1 cellular context compared by ENCODE assay signal in genomic region chr3:81300324-81300927, GRCh38.
A peak's percentile ranks its signal among the peaks of the same experiment; 100 is the strongest.
TF ChIP-seq lines count a peak whose summit lies in the region.

No MANE protein-coding gene starts in this region.

TF ChIP-seq in HepG2, 621 proteins besides CTCF, POLR2A, EP300 and RAD21 (continued from another document and continues in another):
- TF ChIP-seq, protein P1, sequence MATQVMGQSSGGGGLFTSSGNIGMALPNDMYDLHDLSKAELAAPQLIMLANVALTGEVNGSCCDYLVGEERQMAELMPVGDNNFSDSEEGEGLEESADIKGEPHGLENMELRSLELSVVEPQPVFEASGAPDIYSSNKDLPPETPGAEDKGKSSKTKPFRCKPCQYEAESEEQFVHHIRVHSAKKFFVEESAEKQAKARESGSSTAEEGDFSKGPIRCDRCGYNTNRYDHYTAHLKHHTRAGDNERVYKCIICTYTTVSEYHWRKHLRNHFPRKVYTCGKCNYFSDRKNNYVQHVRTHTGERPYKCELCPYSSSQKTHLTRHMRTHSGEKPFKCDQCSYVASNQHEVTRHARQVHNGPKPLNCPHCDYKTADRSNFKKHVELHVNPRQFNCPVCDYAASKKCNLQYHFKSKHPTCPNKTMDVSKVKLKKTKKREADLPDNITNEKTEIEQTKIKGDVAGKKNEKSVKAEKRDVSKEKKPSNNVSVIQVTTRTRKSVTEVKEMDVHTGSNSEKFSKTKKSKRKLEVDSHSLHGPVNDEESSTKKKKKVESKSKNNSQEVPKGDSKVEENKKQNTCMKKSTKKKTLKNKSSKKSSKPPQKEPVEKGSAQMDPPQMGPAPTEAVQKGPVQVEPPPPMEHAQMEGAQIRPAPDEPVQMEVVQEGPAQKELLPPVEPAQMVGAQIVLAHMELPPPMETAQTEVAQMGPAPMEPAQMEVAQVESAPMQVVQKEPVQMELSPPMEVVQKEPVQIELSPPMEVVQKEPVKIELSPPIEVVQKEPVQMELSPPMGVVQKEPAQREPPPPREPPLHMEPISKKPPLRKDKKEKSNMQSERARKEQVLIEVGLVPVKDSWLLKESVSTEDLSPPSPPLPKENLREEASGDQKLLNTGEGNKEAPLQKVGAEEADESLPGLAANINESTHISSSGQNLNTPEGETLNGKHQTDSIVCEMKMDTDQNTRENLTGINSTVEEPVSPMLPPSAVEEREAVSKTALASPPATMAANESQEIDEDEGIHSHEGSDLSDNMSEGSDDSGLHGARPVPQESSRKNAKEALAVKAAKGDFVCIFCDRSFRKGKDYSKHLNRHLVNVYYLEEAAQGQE (IDR thresholded peaks at IDR 0.05; ENCODE audit: borderline replicate concordance in 1 of 2, low read depth in 1 of 2, low read length in 2 of 2): peak in 1 of 2 experiments; percentile 84; a peak in 2 of 4 replicates
- TF ChIP-seq SP4 (CRISPR knock-in tag; IDR thresholded peaks at IDR 0.05): peak; percentile 38; the same call in 1 of the 2 replicates
- TF ChIP-seq ZFP37 (CRISPR knock-in tag; IDR thresholded peaks at IDR 0.05; ENCODE audit: borderline replicate concordance): 0 out of 2 replicates have a peak, but pooled peaks have one; percentile 66
- no peak for TF ChIP-seq PLRG1 (conservative IDR thresholded peaks at IDR 0.05)
- 0 out of 2 replicates have a peak, but pooled peaks have one; percentile 49 for TF ChIP-seq ZNF772 (CRISPR knock-in tag; IDR thresholded peaks at IDR 0.05)
- TF ChIP-seq HMGXB4 (CRISPR knock-in tag; IDR thresholded peaks at IDR 0.05; ENCODE audit: borderline replicate concordance in 1 of 2, low read depth in 1 of 2): no peak
- no peak for TF ChIP-seq ZNF883 (CRISPR knock-in tag; IDR thresholded peaks at IDR 0.05; ENCODE audit: not compliant biosample characterization)
- TF ChIP-seq ZBTB43 (CRISPR knock-in tag; conservative IDR thresholded peaks at IDR 0.05): peak; percentile 86
- peak; percentile 97 for TF ChIP-seq REPIN1 (CRISPR knock-in tag; IDR thresholded peaks at IDR 0.05; ENCODE audit: borderline replicate concordance, low read depth)
- no peak for TF ChIP-seq ZBTB4 (CRISPR knock-in tag; IDR thresholded peaks at IDR 0.05; ENCODE audit: borderline replicate concordance)
- TF ChIP-seq CSRNP1 (CRISPR knock-in tag; IDR thresholded peaks at IDR 0.05): peak; percentile 59; the same call in 1 of the 2 replicates
- no peak for TF ChIP-seq ZNF326 (CRISPR knock-in tag; IDR thresholded peaks at IDR 0.05; ENCODE audit: borderline replicate concordance)
- TF ChIP-seq ZNF256 (CRISPR knock-in tag; conservative IDR thresholded peaks at IDR 0.05): peak; percentile 43; the same call in 1 of the 2 replicates
- TF ChIP-seq ZNF329 (CRISPR knock-in tag; IDR thresholded peaks at IDR 0.05; ENCODE audit: low read depth): no peak
- TF ChIP-seq CHD4 (IDR thresholded peaks at IDR 0.05; ENCODE audit: borderline replicate concordance, low read length): peak; percentile 36; the same call in 1 of the 2 replicates
- TF ChIP-seq EED (CRISPR knock-in tag; IDR thresholded peaks at IDR 0.05): no peak
- no peak for TF ChIP-seq RELA (CRISPR knock-in tag; IDR thresholded peaks at IDR 0.05)
- peak; percentile 57; the same call in 1 of the 2 replicates for TF ChIP-seq MYPOP (CRISPR knock-in tag; IDR thresholded peaks at IDR 0.05)
- no peak for TF ChIP-seq TOE1 (CRISPR knock-in tag; IDR thresholded peaks at IDR 0.05)
- TF ChIP-seq ZNF430 (CRISPR knock-in tag; IDR thresholded peaks at IDR 0.05): peak; percentile 65; the same call in 1 of the 2 replicates
- 0 out of 2 replicates have a peak, but pooled peaks have one; percentile 80 for TF ChIP-seq TBP (CRISPR knock-in tag; IDR thresholded peaks at IDR 0.05)
- peak; percentile 54; the same call in 1 of the 2 replicates for TF ChIP-seq ZNF652 (CRISPR knock-in tag; IDR thresholded peaks at IDR 0.05; ENCODE audit: borderline replicate concordance, low read depth)
- no peak for TF ChIP-seq NFE2L1 (CRISPR knock-in tag; IDR thresholded peaks at IDR 0.05; ENCODE audit: borderline replicate concordance)
- no peak for TF ChIP-seq ZBTB40 (IDR thresholded peaks at IDR 0.05)
- TF ChIP-seq ZBTB40 (CRISPR knock-in tag; IDR thresholded peaks at IDR 0.05): no peak; the same call in 1 of the 2 replicates
- 0 out of 2 replicates have a peak, but pooled peaks have one; percentile 78 for TF ChIP-seq CC2D1A (CRISPR knock-in tag; IDR thresholded peaks at IDR 0.05)
- TF ChIP-seq SOX13 (IDR thresholded peaks at IDR 0.05): peak; percentile 97
- peak in 1 of 2 experiments; percentile 98; a peak in 2 of 4 replicates for TF ChIP-seq SOX13 (CRISPR knock-in tag; conservative IDR thresholded peaks at IDR 0.05 in 1 of 2, IDR thresholded peaks at IDR 0.05 in 1 of 2)
- TF ChIP-seq ZFP62 (CRISPR knock-in tag; IDR thresholded peaks at IDR 0.05): no peak
- TF ChIP-seq, protein P2, sequence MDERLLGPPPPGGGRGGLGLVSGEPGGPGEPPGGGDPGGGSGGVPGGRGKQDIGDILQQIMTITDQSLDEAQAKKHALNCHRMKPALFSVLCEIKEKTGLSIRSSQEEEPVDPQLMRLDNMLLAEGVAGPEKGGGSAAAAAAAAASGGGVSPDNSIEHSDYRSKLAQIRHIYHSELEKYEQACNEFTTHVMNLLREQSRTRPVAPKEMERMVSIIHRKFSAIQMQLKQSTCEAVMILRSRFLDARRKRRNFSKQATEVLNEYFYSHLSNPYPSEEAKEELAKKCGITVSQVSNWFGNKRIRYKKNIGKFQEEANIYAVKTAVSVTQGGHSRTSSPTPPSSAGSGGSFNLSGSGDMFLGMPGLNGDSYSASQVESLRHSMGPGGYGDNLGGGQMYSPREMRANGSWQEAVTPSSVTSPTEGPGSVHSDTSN (CRISPR knock-in tag; IDR thresholded peaks at IDR 0.05): peak; percentile 73; the same call in 1 of the 2 replicates
- peak; percentile 98 for TF ChIP-seq TARDBP (CRISPR knock-in tag; IDR thresholded peaks at IDR 0.05)
- no peak for TF ChIP-seq POLR2AphosphoS5 (IDR thresholded peaks at IDR 0.05; ENCODE audit: low read depth, low read length)
- no peak for TF ChIP-seq ISX (CRISPR knock-in tag; conservative IDR thresholded peaks at IDR 0.05)
